Comparison of ENCODE assay signal across 23 cellular contexts in the genomic region with DNA sequence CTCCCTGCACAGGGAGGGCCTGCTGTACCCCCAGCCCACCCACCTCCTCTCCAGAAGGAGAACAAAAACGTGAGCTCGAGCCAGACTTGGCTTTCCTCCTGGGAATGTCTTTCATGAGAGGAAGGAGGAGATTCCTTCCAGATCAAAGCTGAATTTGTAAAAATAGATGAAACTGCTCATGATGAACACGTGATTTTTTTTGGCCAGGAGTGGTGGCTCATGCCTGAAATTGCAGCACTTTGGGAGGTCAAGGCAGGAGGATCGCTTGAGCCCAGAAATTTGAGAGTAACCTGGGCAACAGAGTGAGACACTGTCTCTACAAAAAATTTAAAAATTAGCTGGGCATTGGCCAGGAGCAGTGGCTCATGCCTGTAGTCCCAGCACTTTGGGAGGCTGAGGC. TPM values are rescaled to one million over a fixed set of nuclear protein-coding genes. Genes with fewer than 3 reads are reported as not detected.
DNase-seq lines count a peak whose midpoint lies in the region; ATAC-seq and TF ChIP-seq lines count a peak whose summit lies in the region.
"Had no signal": no experiment of that assay in that cellular context is flagged by ENCODE, and none has a peak within 500 bp of the region (broad histone marks: within the 10 kb centered on the region; RNA-seq: fewer than 3 reads in every experiment).

No MANE protein-coding gene starts in this region.

- H3K36me3 Mint-ChIP-seq in natural killer cell = no peaks in the 10 kb centered on the region

- ATAC-seq in left cardiac atrium = no peak
- ATAC-seq in right cardiac atrium = no peak
- no peak for ATAC-seq in natural killer cell
- no peak for ATAC-seq in GM18868 (IDR thresholded peaks at IDR 0.05; ENCODE audit: unreplicated experiment)

- H3K9me3 ChIP-seq in right cardiac atrium (ENCODE audit: control insufficient read depth, low read length) (no peaks in the 10 kb centered on the region), ovary (no peaks in the 10 kb centered on the region), A673 (ENCODE audit: low read depth, low read length, poor library complexity, severe bottlenecking) (no peaks in the 10 kb centered on the region)
- H3K9me3 ChIP-seq: Peyer's patch, SJCRH30 had no signal

- no peaks in the 10 kb centered on the region for H3K4me1 Mint-ChIP-seq in natural killer cell
- H3K4me1 Mint-ChIP-seq: B cell had no signal

- H3K9me3 Mint-ChIP-seq in natural killer cell = no peaks in the 10 kb centered on the region
- H3K9me3 Mint-ChIP-seq: CD4-positive, CD25-positive, alpha-beta regulatory T cell; IgD-negative memory B cell had no signal

- H3K36me3 ChIP-seq in ovary (no peaks in the 10 kb centered on the region), A673 (ENCODE audit: insufficient read depth, low read length, poor library complexity, severe bottlenecking) (no peaks in the 10 kb centered on the region)
- H3K36me3 ChIP-seq: SJCRH30 had no signal

- no peak for TF ChIP-seq EP300 in ovary (IDR thresholded peaks at IDR 0.05)

- peaks cover 2% of the 10 kb centered on the region for H3K4me1 ChIP-seq in right cardiac atrium (ENCODE audit: control insufficient read depth, insufficient read depth, low read length)
- H3K4me1 ChIP-seq in ovary (ENCODE audit: insufficient read depth) = peaks cover 2% of the 10 kb centered on the region
- no peaks in the 10 kb centered on the region for H3K4me1 ChIP-seq in A673 (ENCODE audit: insufficient read depth, low read length, poor library complexity, severe bottlenecking)
- H3K4me1 ChIP-seq: SJCRH30 had no signal

- no peak for TF ChIP-seq POLR2A in ovary (IDR thresholded peaks at IDR 0.05)

- H3K27ac ChIP-seq in right cardiac atrium (ENCODE audit: low read length) (no peak overlapping the region), ovary (peak overlapping the region in 1 of 2 donors; percentile 13), A673 (ENCODE audit: low read depth, low read length, poor library complexity, severe bottlenecking) (no peak overlapping the region)
- H3K27ac ChIP-seq: Peyer's patch, SJCRH30 had no signal

- peak; percentile 0 for DNase-seq in left cardiac atrium
- no peak for DNase-seq in right cardiac atrium
- peak; percentile 55 for DNase-seq in fibroblast of the aortic adventitia (ENCODE audit: low read depth)
- peak in 4 of 5 donors; percentile 33 to 62 (median 46) for DNase-seq in ovary
- no peak for DNase-seq in natural killer cell
- DNase-seq in A673 (ENCODE audit: low spot score) = no peak
- DNase-seq: CD4-positive, CD25-positive, alpha-beta regulatory T cell; EL; GF-D8; GOT3; HCEC 1CT; MV-4-11; NCI-H1105 treated with DMSO at 0.1 percent for 48 hours; NCI-H1694; NCI-H2081; NCI-H2171; NCI-H446; NCI-H526; Peyer's patch; SJCRH30 had no signal

- no peak overlapping the region for H3K4me3 ChIP-seq in right cardiac atrium (ENCODE audit: low read length)
- H3K4me3 ChIP-seq in fibroblast of the aortic adventitia (ENCODE audit: low read depth, low read length) = no peak overlapping the region
- H3K4me3 ChIP-seq in ovary = no peak overlapping the region
- no peak overlapping the region for H3K4me3 ChIP-seq in A673 (ENCODE audit: low read depth, low read length, poor library complexity, severe bottlenecking)
- H3K4me3 ChIP-seq: Peyer's patch, SJCRH30 had no signal

- POLR2A ChIA-PET in A673 (lab: Charles Lee; ENCODE audit: low non-redundant PET) = no interaction called here

- TF ChIP-seq CTCF in fibroblast of the aortic adventitia (IDR thresholded peaks at IDR 0.05; ENCODE audit: insufficient read depth, low read length) (no peak), ovary (IDR thresholded peaks at IDR 0.05) (no peak), natural killer cell (IDR thresholded peaks at IDR 0.05) (no peak), A673 (conservative IDR thresholded peaks at IDR 0.05; ENCODE audit: low read depth, low read length) (no peak)

- H3K27ac Mint-ChIP-seq in natural killer cell = no peak overlapping the region
- H3K27ac Mint-ChIP-seq: B cell, IgD-negative memory B cell had no signal

- no peaks in the 10 kb centered on the region for H3K27me3 Mint-ChIP-seq in natural killer cell (ENCODE audit: low read depth in 2 of 2)
- H3K27me3 Mint-ChIP-seq: B cell; CD4-positive, CD25-positive, alpha-beta regulatory T cell; IgD-negative memory B cell had no signal

- CTCF ChIA-PET in A673 (lab: Charles Lee) = no interaction called here

- no peaks in the 10 kb centered on the region for H3K27me3 ChIP-seq in right cardiac atrium (ENCODE audit: control insufficient read depth, insufficient read depth)
- no peaks in the 10 kb centered on the region for H3K27me3 ChIP-seq in ovary
- no peaks in the 10 kb centered on the region for H3K27me3 ChIP-seq in A673 (replicated peaks; ENCODE audit: insufficient read depth, low read depth, low read length, poor library complexity)
- H3K27me3 ChIP-seq: Peyer's patch had no signal

- intact Hi-C loops in left cardiac atrium (cut with DNase I) = loop anchor here in 1 of 2 donors (10.0 kb wide), 1 partner anchor 88 kb away; no protein-coding TSS in a partner anchor
- intact Hi-C loops in right cardiac atrium (cut with DNase I) = loop anchor here in 1 of 4 donors (10.0 kb wide), 1 partner anchor 102 kb away; no protein-coding TSS in a partner anchor
- intact Hi-C loops in ovary (cut with DNase I) = loop anchor here in 2 of 4 donors (5.0 to 10.0 kb wide), 3 partner anchors 102 to 190 kb away; no protein-coding TSS in a partner anchor
- intact Hi-C loops in natural killer cell (cut with micrococcal nuclease) = no loop called here
- intact Hi-C loops in A673 (cut with micrococcal nuclease; ENCODE audit: unreplicated experiment) = no loop called here

- 27% methylated on average over 4 of the region's 4 CpGs for WGBS in right cardiac atrium
- WGBS in ovary, 3 donors = 3 to 7% (median 6%) methylated on average over 4 of the region's 4 CpGs

- no TSS peak for BruUV-seq in A673 (replicated peaks; lab: Mats Ljungman, UMichigan)

- no peak overlapping the region for H3K4me3 Mint-ChIP-seq in natural killer cell
- H3K4me3 Mint-ChIP-seq: B cell; CD4-positive, CD25-positive, alpha-beta regulatory T cell; IgD-negative memory B cell had no signal

RNA-seq across cellular contexts. Expression of gene GPR157, which starts 21.7 kb away (rescaled TPM):
- total RNA-seq in left cardiac atrium (10 to 100 TPM; 18.8 to 40.6 TPM), right cardiac atrium (10 to 100 TPM; 23.3 to 28.7 (median 25.9) TPM), fibroblast of the aortic adventitia (ENCODE audit: low replicate concordance) (1.6 and 2.2 TPM in 2 replicates), ovary (10 to 100 TPM in 4 of 7 donors, 1 to 10 TPM in 3; 4.8 to 17.8 (median 12.2) TPM), natural killer cell (1 to 10 TPM in 2 of 3 donors, under 1 TPM in 1; 1.00 to 1.2 (median 1.1) TPM), A673 (2021) (0.34 and 0.87 TPM in 2 replicates)
- polyA plus RNA-seq in right cardiac atrium (7.3 TPM), ovary (1 to 10 TPM; 3.1 to 3.6 TPM)
- total RNA-seq: SJCRH30 had no signal

RNA-seq across cellular contexts. Expression of gene SLC2A5, which starts 37.7 kb away (rescaled TPM):
- total RNA-seq in left cardiac atrium (1 to 10 TPM; 2.0 to 3.8 TPM), right cardiac atrium (1 to 10 TPM in 3 of 4 donors, under 1 TPM in 1; 0.93 to 3.6 (median 2.7) TPM), fibroblast of the aortic adventitia (ENCODE audit: low replicate concordance) (0.90 and 1.1 TPM in 2 replicates), ovary (10 to 100 TPM in 1 of 7 donors, 1 to 10 TPM in 6; 3.4 to 19.4 (median 5.6) TPM), natural killer cell (not detected), A673 (2021) (not detected in 2 replicates)
- polyA plus RNA-seq in right cardiac atrium (2.2 TPM), ovary (1 to 10 TPM in 1 of 2 donors, under 1 TPM in 1; 0.64 to 6.7 TPM)
- total RNA-seq: SJCRH30 had no signal

Comparison
In these comparisons a context has a peak if more than half of its experiments do, and no peak if none do; other contexts are left out.
1. DNase-seq: peak in left cardiac atrium (single experiment), fibroblast of the aortic adventitia (single experiment) and ovary (4 of 5); none in right cardiac atrium (0 of 3), natural killer cell (single experiment) and A673 (single experiment).